Comparison of ENCODE assay signal across 9 cellular contexts in genomic region chr17:64291268-64291851, GRCh38. TPM values are rescaled to one million over a fixed set of nuclear protein-coding genes. Genes with fewer than 3 reads are reported as not detected.
DNase-seq lines count a peak whose midpoint lies in the region; ATAC-seq and TF ChIP-seq lines count a peak whose summit lies in the region.
"Had no signal": no experiment of that assay in that cellular context is flagged by ENCODE, and none has a peak within 500 bp of the region (broad histone marks: within the 10 kb centered on the region; RNA-seq: fewer than 3 reads in every experiment).

No MANE protein-coding gene starts in this region.

- H3K23ac ChIP-seq in H9 (ENCODE audit: insufficient read length, low read depth, low read length): no peak overlapping the region

- H3T11ph ChIP-seq in H9 (ENCODE audit: low read length): no peak overlapping the region

- no peaks in the 10 kb centered on the region for H4K20me1 ChIP-seq in H9 (ENCODE audit: control insufficient read depth, insufficient read depth, insufficient read length)

- no peak overlapping the region for H3K4ac ChIP-seq in H9 (ENCODE audit: low read depth, low read length)

- no peak overlapping the region for H4K91ac ChIP-seq in H9 (ENCODE audit: insufficient read length, low read depth, low read length)

- no peak for ATAC-seq in activated CD8-positive, alpha-beta memory T cell treated with anti-CD3 and anti-CD28 coated beads, Interleukin-2, amount 10 ng/mL, durations not matched to agents 7 days and 5 days

- H3K36me3 Mint-ChIP-seq in H9 (ENCODE audit: insufficient read depth in 1 of 3, low read depth in 3 of 3): peaks cover 2 to 15% (median 8%) of the 10 kb centered on the region in 3 experiments; a peak in 6 of 7 replicates
- H3K36me3 Mint-ChIP-seq in activated CD8-positive, alpha-beta memory T cell treated with anti-CD3 and anti-CD28 coated beads, Interleukin-2, amount 10 ng/mL, durations not matched to agents 7 days and 5 days: no peaks in the 10 kb centered on the region

- H3K4me3 Mint-ChIP-seq in H9: no peak overlapping the region
- no peak overlapping the region for H3K4me3 Mint-ChIP-seq in activated CD8-positive, alpha-beta memory T cell treated with anti-CD3 and anti-CD28 coated beads, Interleukin-2, amount 10 ng/mL, durations not matched to agents 7 days and 5 days

- no peak overlapping the region for H3K56ac ChIP-seq in H9 (ENCODE audit: insufficient read length, low read depth, low read length)

- DNase-seq in CMK (ENCODE audit: low read depth): peak; percentile 7
- DNase-seq in H9: no peak
- DNase-seq in SK-MEL-5 (ENCODE audit: low read depth, low spot score): peak; percentile 62
- no peak for DNase-seq in kidney epithelial cell (ENCODE audit: low read depth)
- DNase-seq in OCI-M2 (lab: John Stamatoyannopoulos, UW; ENCODE audit: unreplicated experiment): no peak
- no peak for DNase-seq in COR-L47 (lab: John Stamatoyannopoulos, UW)
- no peak for DNase-seq in activated CD8-positive, alpha-beta memory T cell treated with anti-CD3 and anti-CD28 coated beads, Interleukin-2, amount 10 ng/mL, durations not matched to agents 7 days and 5 days
- DNase-seq: islet precursor cell, NCI-H1930 had no signal

- no peak overlapping the region for H2BK20ac ChIP-seq in H9 (ENCODE audit: low read depth, low read length, poor library complexity, severe bottlenecking)

- in situ Hi-C loops in SK-MEL-5 (cut with HindIII; ENCODE audit: low pct_unique_long_range_greater_than_20kb, low sequenced_read_pairs): no loop called here

- H2BK12ac ChIP-seq in H9 (ENCODE audit: insufficient read length, low read depth, low read length): no peak overlapping the region

- H2BK120ac ChIP-seq in H9 (ENCODE audit: low read depth, low read length, poor library complexity, severe bottlenecking): no peak overlapping the region

- no peaks in the 10 kb centered on the region for H3K79me1 ChIP-seq in H9 (ENCODE audit: insufficient read depth, low read depth, low read length, poor library complexity, severe bottlenecking)

- no peaks in the 10 kb centered on the region for H3K36me3 ChIP-seq in kidney epithelial cell (ENCODE audit: control insufficient read depth, insufficient read depth, low read length)

- no peaks in the 10 kb centered on the region for H3K9me3 ChIP-seq in H9 (ENCODE audit: control insufficient read depth, low read depth, low read length)

- H3K27ac ChIP-seq in H9 (ENCODE audit: insufficient read length, low read depth, low read length): no peak overlapping the region

- H4K8ac ChIP-seq in H9 (replicated peaks; ENCODE audit: insufficient read length, low read depth, low read length): no peak overlapping the region

- WGBS in H9 (ENCODE audit: extremely low coverage, insufficient read length, low lambda C conversion rate): no CpG with 5 or more reads among the region's 9 CpGs

- no peak overlapping the region for H3K4me2 ChIP-seq in H9 (ENCODE audit: insufficient read depth, insufficient read length, low read length)

- H3K18ac ChIP-seq in H9 (ENCODE audit: insufficient read length, low read depth, low read length): no peak overlapping the region

- H2BK5ac ChIP-seq in H9 (ENCODE audit: insufficient read length, low read length): no peak overlapping the region

- H3K4me3 ChIP-seq in kidney epithelial cell (ENCODE audit: low read depth, low read length): no peak overlapping the region

- H3K27me3 ChIP-seq in H9 (ENCODE audit: insufficient read depth, low read length) (no peaks in the 10 kb centered on the region), kidney epithelial cell (ENCODE audit: control insufficient read depth, insufficient read depth, low read length) (no peaks in the 10 kb centered on the region)

- TF ChIP-seq CTCF in H9 (conservative IDR thresholded peaks at IDR 0.05): peak; percentile 66
- TF ChIP-seq CTCF in kidney epithelial cell (IDR thresholded peaks at IDR 0.05; ENCODE audit: insufficient read depth, low read length, poor library complexity, severe bottlenecking): peak; percentile 37

- H3K9me3 Mint-ChIP-seq in H9: peaks cover 24 to 27% of the 10 kb centered on the region in 2 experiments
- H3K9me3 Mint-ChIP-seq in activated CD8-positive, alpha-beta memory T cell treated with anti-CD3 and anti-CD28 coated beads, Interleukin-2, amount 10 ng/mL, durations not matched to agents 7 days and 5 days (ENCODE audit: low read depth): peaks cover 7% of the 10 kb centered on the region

- H2BK15ac ChIP-seq in H9 (ENCODE audit: low read depth, low read length): no peak overlapping the region

- H3K79me2 ChIP-seq in H9 (ENCODE audit: insufficient read depth, low read length): no peaks in the 10 kb centered on the region

- H4K5ac ChIP-seq in H9 (ENCODE audit: insufficient read length, low read depth, low read length): no peak overlapping the region

- no peak overlapping the region for H2AFZ ChIP-seq in H9 (ENCODE audit: low read length)

- no peak overlapping the region for H3K9ac ChIP-seq in H9 (ENCODE audit: extremely low read depth, insufficient read length, low read length)

- H2AK5ac ChIP-seq in H9 (ENCODE audit: insufficient read length, low read length): no peak overlapping the region

- H3K14ac ChIP-seq in H9 (ENCODE audit: insufficient read depth, low read length): no peak overlapping the region

- peaks cover 3% of the 10 kb centered on the region for H3K23me2 ChIP-seq in H9 (ENCODE audit: insufficient read length, low read depth, low read length, poor library complexity, severe bottlenecking)

- H3K4me1 Mint-ChIP-seq in H9: no peaks in the 10 kb centered on the region
- H3K4me1 Mint-ChIP-seq in activated CD8-positive, alpha-beta memory T cell treated with anti-CD3 and anti-CD28 coated beads, Interleukin-2, amount 10 ng/mL, durations not matched to agents 7 days and 5 days: no peaks in the 10 kb centered on the region

- CTCF ChIA-PET in activated CD8-positive, alpha-beta memory T cell treated with anti-CD3 and anti-CD28 coated beads, Interleukin-2, amount 10 ng/mL, durations not matched to agents 7 days and 5 days (lab: Charles Lee): interaction anchor here (0.9 to 2.7 kb wide), 19 partner anchors 8 to 401 kb away, joined by 3 to 10 read pairs (median 3); no protein-coding TSS in a partner anchor

- H3K27ac Mint-ChIP-seq in H9: no peak overlapping the region
- no peak overlapping the region for H3K27ac Mint-ChIP-seq in activated CD8-positive, alpha-beta memory T cell treated with anti-CD3 and anti-CD28 coated beads, Interleukin-2, amount 10 ng/mL, durations not matched to agents 7 days and 5 days

- no peaks in the 10 kb centered on the region for H3K4me1 ChIP-seq in H9 (ENCODE audit: insufficient read depth, low read length)

- peaks cover 2% of the 10 kb centered on the region for H3K27me3 Mint-ChIP-seq in H9 (ENCODE audit: low read depth)
- H3K27me3 Mint-ChIP-seq in activated CD8-positive, alpha-beta memory T cell treated with anti-CD3 and anti-CD28 coated beads, Interleukin-2, amount 10 ng/mL, durations not matched to agents 7 days and 5 days: peaks cover 3% of the 10 kb centered on the region

RNA-seq across cellular contexts. Expression of gene TEX2, which starts 28.3 kb away (rescaled TPM):
- 12.2 and 12.4 TPM in 2 replicates for total RNA-seq in H9 (2021)
- 28.8 and 29.6 TPM in 2 replicates for total RNA-seq in SK-MEL-5 (2014; rRNA removed; shearing (Covaris generic))
- polyA plus RNA-seq in SK-MEL-5 (2015; cell fraction: cytosol; rRNA removed): 30.8 and 45.5 TPM in 2 replicates
- 26.2 and 32.8 TPM in 2 replicates for polyA plus RNA-seq in SK-MEL-5 (2015; cell fraction: nucleus; rRNA removed)
- total RNA-seq in kidney epithelial cell: 16.5 and 19.0 TPM in 2 replicates
- total RNA-seq in activated CD8-positive, alpha-beta memory T cell treated with anti-CD3 and anti-CD28 coated beads, Interleukin-2, amount 10 ng/mL, durations not matched to agents 7 days and 5 days: 10 to 100 TPM; 14.8 to 17.6 TPM

Comparison
In these comparisons a context has a peak if more than half of its experiments do, and no peak if none do; other contexts are left out.
1. DNase-seq: peak in CMK (single experiment) and SK-MEL-5 (single experiment); none in H9 (single experiment), kidney epithelial cell (single experiment), OCI-M2 (single experiment), COR-L47 (single experiment) and activated CD8-positive, alpha-beta memory T cell treated with anti-CD3 and anti-CD28 coated beads, Interleukin-2, amount 10 ng/mL, durations not matched to agents 7 days and 5 days (single experiment).